22 cellular contexts compared by ENCODE assay signal in genomic region chr7:155222578-155222977, GRCh38.
DNase-seq lines count a peak whose midpoint lies in the region; ATAC-seq and TF ChIP-seq lines count a peak whose summit lies in the region.
"Had no signal": no experiment of that assay in that cellular context is flagged by ENCODE, and none has a peak within 500 bp of the region (broad histone marks: within the 10 kb centered on the region; RNA-seq: fewer than 3 reads in every experiment).

No MANE protein-coding gene starts in this region.

- H2BK120ac ChIP-seq in neuronal stem cell (ENCODE audit: low read depth, low read length): no peak overlapping the region

- H3K36me3 Mint-ChIP-seq in type B pancreatic cell: no peaks in the 10 kb centered on the region
- H3K36me3 Mint-ChIP-seq: CD4-positive, alpha-beta memory T cell; IgD-negative memory B cell had no signal

- no peaks in the 10 kb centered on the region for H3K9me3 Mint-ChIP-seq in type B pancreatic cell
- H3K9me3 Mint-ChIP-seq: CD4-positive, alpha-beta memory T cell; IgD-negative memory B cell had no signal

- H3K36me3 ChIP-seq in WERI-Rb-1 (no peaks in the 10 kb centered on the region), neuronal stem cell (replicated peaks in 1 of 2; ENCODE audit: control insufficient read depth in 2 of 2, insufficient read depth in 2 of 2, low read length in 2 of 2) (no peaks in the 10 kb centered on the region), ascending aorta (no peaks in the 10 kb centered on the region)
- H3K36me3 ChIP-seq: BLaER1 had no signal

- H4K8ac ChIP-seq in neuronal stem cell (ENCODE audit: low read depth, low read length): no peak overlapping the region

- H3K27me3 ChIP-seq in WERI-Rb-1 (ENCODE audit: insufficient read depth, low read depth, severe bottlenecking) (no peaks in the 10 kb centered on the region), neuronal stem cell (ENCODE audit: control insufficient read depth in 3 of 3, insufficient read depth in 3 of 3, low read depth in 1 of 3, low read length in 3 of 3) (peaks cover 0 to 34% (median 3%) of the 10 kb centered on the region in 3 experiments), ascending aorta (no peaks in the 10 kb centered on the region)
- H3K27me3 ChIP-seq: BLaER1 had no signal

- intact Hi-C loops in ascending aorta (cut with DNase I): no loop called here

- H3K18ac ChIP-seq in neuronal stem cell (ENCODE audit: low read length): peak overlapping the region; percentile 84

- H3K14ac ChIP-seq in neuronal stem cell (ENCODE audit: low read length): no peak overlapping the region

- DNase-seq in activated naive CD4-positive, alpha-beta T cell treated with Interleukin-2 at 50 U/mL for 16 hours: peak; percentile 27
- DNase-seq in activated naive CD4-positive, alpha-beta T cell (lab: John Stamatoyannopoulos, UW): no peak
- DNase-seq in WERI-Rb-1 (no peak), neuronal stem cell (ENCODE audit: low spot score) (no peak), type B pancreatic cell (ENCODE audit: extremely low spot score, unreplicated experiment) (no peak), DMS53 (lab: John Stamatoyannopoulos, UW) (no peak), ascending aorta (ENCODE audit: low spot score in 2 of 2) (no peak)
- DNase-seq: ACHN; Caco-2; CD4-positive, alpha-beta memory T cell; GF-D8; MV-4-11; NCI-H1105 treated with DMSO at 0.1 percent for 48 hours; NCI-H2171; NCI-H774; NK-92 treated with Interleukin-12 subunit alpha and Interleukin-12 subunit beta, amount 100 ng/mL, for 24 hours; SIG-M5; SK-N-SH had no signal

- WGBS in neuronal stem cell (ENCODE audit: extremely low coverage in 2 of 2, insufficient read length in 2 of 2, insufficient replicate concordance in 1 of 2), 2 donors: no CpG with 5 or more reads among the region's 5 CpGs

- no peak overlapping the region for H3K4me3 ChIP-seq in WERI-Rb-1 (ENCODE audit: low read depth, low read length)
- H3K4me3 ChIP-seq in neuronal stem cell (ENCODE audit: low read length in 2 of 2): no peak overlapping the region
- H3K4me3 ChIP-seq in ascending aorta: no peak overlapping the region
- H3K4me3 ChIP-seq: BLaER1 had no signal

- peak overlapping the region; percentile 24 for H2AK5ac ChIP-seq in neuronal stem cell (ENCODE audit: low read depth, low read length)

- TF ChIP-seq CTCF in WERI-Rb-1 (IDR thresholded peaks at IDR 0.05; ENCODE audit: low read depth, low read length) (no peak), type B pancreatic cell (conservative IDR thresholded peaks at IDR 0.05) (no peak), ascending aorta (IDR thresholded peaks at IDR 0.05) (no peak)

- no peak overlapping the region for H3K4ac ChIP-seq in neuronal stem cell (ENCODE audit: low read length)

- peak overlapping the region; percentile 17 for H3K27ac Mint-ChIP-seq in type B pancreatic cell
- H3K27ac Mint-ChIP-seq: CD4-positive, alpha-beta memory T cell; IgD-negative memory B cell had no signal

- no peak overlapping the region for H3K4me2 ChIP-seq in neuronal stem cell (ENCODE audit: insufficient read depth, low read length, poor library complexity, severe bottlenecking)
- H3K4me2 ChIP-seq: BLaER1, SK-N-SH had no signal

- H3K4me1 Mint-ChIP-seq in type B pancreatic cell (ENCODE audit: unreplicated experiment): peaks cover 55% of the 10 kb centered on the region
- H3K4me1 Mint-ChIP-seq: IgD-negative memory B cell had no signal

- no peaks in the 10 kb centered on the region for H3K79me1 ChIP-seq in neuronal stem cell (ENCODE audit: low read depth, low read length)

- peaks cover 15% of the 10 kb centered on the region for H3K27me3 Mint-ChIP-seq in type B pancreatic cell
- H3K27me3 Mint-ChIP-seq: IgD-negative memory B cell had no signal

- H3K4me3 Mint-ChIP-seq in type B pancreatic cell: no peak overlapping the region
- H3K4me3 Mint-ChIP-seq: CD4-positive, alpha-beta memory T cell; IgD-negative memory B cell had no signal

- no peak overlapping the region for H2BK15ac ChIP-seq in neuronal stem cell (ENCODE audit: low read length)

- no peaks in the 10 kb centered on the region for H3K9me3 ChIP-seq in WERI-Rb-1 (ENCODE audit: severe bottlenecking)
- no peaks in the 10 kb centered on the region for H3K9me3 ChIP-seq in neuronal stem cell (replicated peaks in 1 of 2; ENCODE audit: control insufficient read depth in 2 of 2, insufficient read depth in 1 of 2, low read depth in 1 of 2, low read length in 2 of 2)
- H3K9me3 ChIP-seq in ascending aorta: no peaks in the 10 kb centered on the region
- H3K9me3 ChIP-seq: BLaER1, Caco-2, SK-N-SH had no signal

- peaks cover 0 to 9% of the 10 kb centered on the region in 2 donors for H3K4me1 ChIP-seq in neuronal stem cell (ENCODE audit: control insufficient read depth in 2 of 2, insufficient read depth in 1 of 2, low read depth in 1 of 2, low read length in 2 of 2)
- H3K4me1 ChIP-seq in ascending aorta: no peaks in the 10 kb centered on the region
- H3K4me1 ChIP-seq: BLaER1 had no signal

- H3K9ac ChIP-seq in neuronal stem cell (ENCODE audit: low read depth, low read length, poor library complexity): no peak overlapping the region
- H3K9ac ChIP-seq: BLaER1, SK-N-SH had no signal

- H2AFZ ChIP-seq in neuronal stem cell (ENCODE audit: low read length): no peak overlapping the region

- peak overlapping the region; percentile 79 for H3K27ac ChIP-seq in WERI-Rb-1
- no peak overlapping the region for H3K27ac ChIP-seq in neuronal stem cell (replicated peaks; ENCODE audit: low read length)
- no peak overlapping the region for H3K27ac ChIP-seq in ascending aorta
- H3K27ac ChIP-seq: BLaER1 had no signal

- ATAC-seq in GM19463 (IDR thresholded peaks at IDR 0.05; ENCODE audit: unreplicated experiment): no peak
- ATAC-seq: Panc1 had no signal

- no peak overlapping the region for H2BK12ac ChIP-seq in neuronal stem cell (ENCODE audit: low read length)

- H2BK5ac ChIP-seq in neuronal stem cell (ENCODE audit: low read length): no peak overlapping the region

- no peak overlapping the region for H3K23ac ChIP-seq in neuronal stem cell (ENCODE audit: low read depth, low read length, poor library complexity)

- H4K91ac ChIP-seq in neuronal stem cell (ENCODE audit: low read depth, low read length, poor library complexity): no peak overlapping the region
